20 cellular contexts compared by ENCODE assay signal in genomic region chr17:30133197-30133596, GRCh38. TPM values are rescaled to one million over a fixed set of nuclear protein-coding genes. Genes with fewer than 3 reads are reported as not detected.
DNase-seq lines count a peak whose midpoint lies in the region; ATAC-seq, FAIRE-seq and TF ChIP-seq lines count a peak whose summit lies in the region.
"Had no signal": no experiment of that assay in that cellular context is flagged by ENCODE, and none has a peak within 500 bp of the region (broad histone marks: within the 10 kb centered on the region; RNA-seq: fewer than 3 reads in every experiment).

No MANE protein-coding gene starts in this region.

- DNase-seq in HepG2 (ENCODE audit: low spot score) (no peak), right lobe of liver (no peak), GM19239 (ENCODE audit: insufficient read length, low spot score) (no peak), endodermal cell (no peak)
- DNase-seq: 8988T; Caco-2; CD4-positive, CD25-positive, alpha-beta regulatory T cell; CD8-positive, alpha-beta T cell; DMS153; DND-41; GOT3; HFFc6 had no signal

- no peak overlapping the region for H2AFZ ChIP-seq in HepG2 (ENCODE audit: low read length)

- FAIRE-seq in HepG2 (lab: Jason Lieb, UNC) (no peak), GM19239 (lab: Jason Lieb, UNC) (peak; percentile 23)
- FAIRE-seq: G401.6, H54 had no signal

- H3K4me1 Mint-ChIP-seq in endodermal cell, result peaks cover 24% of the 10 kb centered on the region

- no peak overlapping the region for H3K4me3 ChIP-seq in HepG2 (replicated peaks in 1 of 3; ENCODE audit: insufficient read depth in 1 of 3, low read depth in 2 of 3, low read length in 3 of 3)
- H3K4me3 ChIP-seq in right lobe of liver, result no peak overlapping the region
- H3K4me3 ChIP-seq in endodermal cell (ENCODE audit: low read length), result peak overlapping the region; percentile 6
- H3K4me3 ChIP-seq: BLaER1, HAP-1 had no signal

- TF ChIP-seq CTCF in HepG2 (CRISPR knock-in tag; IDR thresholded peaks at IDR 0.05) (no peak), right lobe of liver (IDR thresholded peaks at IDR 0.05) (no peak), endodermal cell (conservative IDR thresholded peaks at IDR 0.05) (no peak)

- H3K79me2 ChIP-seq in HepG2 (ENCODE audit: insufficient read depth, low read length), result peaks cover 12% of the 10 kb centered on the region

- CTCF ChIA-PET in HepG2 (lab: Yijun Ruan, JAX; ENCODE audit: low intra/inter-chr PET ratio, low total read pairs), result no interaction called here

- TF ChIP-seq EP300 in HepG2 (IDR thresholded peaks at IDR 0.05; ENCODE audit: low read depth in 2 of 2, low read length in 2 of 2), result no peak
- no peak for TF ChIP-seq EP300 in HepG2 (CRISPR knock-in tag; IDR thresholded peaks at IDR 0.05; ENCODE audit: borderline replicate concordance)

- TF ChIP-seq POLR2A in HepG2 (IDR thresholded peaks at IDR 0.05; ENCODE audit: insufficient read depth in 1 of 2, low read depth in 2 of 2, low read length in 2 of 2) (no peak), right lobe of liver (IDR thresholded peaks at IDR 0.05) (no peak)

- no peaks in the 10 kb centered on the region for H3K9me3 ChIP-seq in HepG2 (ENCODE audit: low read length)
- H3K9me3 ChIP-seq in right lobe of liver, result no peaks in the 10 kb centered on the region
- H3K9me3 ChIP-seq in endodermal cell (ENCODE audit: control insufficient read depth, low read length), result peaks cover 3% of the 10 kb centered on the region
- H3K9me3 ChIP-seq: BLaER1, Caco-2, HAP-1 had no signal

- peaks cover 54% of the 10 kb centered on the region for H3K36me3 Mint-ChIP-seq in endodermal cell (ENCODE audit: low read depth)

- no peak overlapping the region for H3K27ac Mint-ChIP-seq in endodermal cell
- H3K27ac Mint-ChIP-seq: B cell; CD8-positive, alpha-beta T cell; HFFc6 had no signal

- no peak overlapping the region for H3K4me3 Mint-ChIP-seq in endodermal cell
- H3K4me3 Mint-ChIP-seq: B cell; CD4-positive, CD25-positive, alpha-beta regulatory T cell; CD8-positive, alpha-beta T cell; HFFc6 had no signal

- no peak for ATAC-seq in HepG2
- no peak for ATAC-seq in right lobe of liver
- no peak for ATAC-seq in HG03095 (IDR thresholded peaks at IDR 0.05; ENCODE audit: unreplicated experiment)
- ATAC-seq in GM21526 (IDR thresholded peaks at IDR 0.05; ENCODE audit: low FRiP score, unreplicated experiment), result no peak
- ATAC-seq: CD8-positive, alpha-beta T cell had no signal

- 98% methylated on average over 3 of the region's 3 CpGs for WGBS in HepG2 (ENCODE audit: low lambda C conversion rate)
- WGBS in right lobe of liver (ENCODE audit: insufficient coverage, low coverage, low lambda C conversion rate, missing lambda C conversion rate), result 92% methylated on average over 2 of the region's 3 CpGs
- WGBS in endodermal cell (ENCODE audit: insufficient coverage in 1 of 2, insufficient read length in 1 of 2), 2 experiments, result 94 to 95% methylated on average over 2 to 3 of the region's 3 CpGs

- no peak overlapping the region for H3K4me2 ChIP-seq in HepG2 (ENCODE audit: low read depth, low read length)
- H3K4me2 ChIP-seq: BLaER1 had no signal

- no peaks in the 10 kb centered on the region for H3K27me3 Mint-ChIP-seq in endodermal cell (ENCODE audit: insufficient read depth)
- H3K27me3 Mint-ChIP-seq: B cell; CD4-positive, CD25-positive, alpha-beta regulatory T cell had no signal

- H3K36me3 ChIP-seq in HepG2 (replicated peaks in 1 of 2; ENCODE audit: control insufficient read depth in 1 of 2, insufficient read depth in 2 of 2, low read length in 2 of 2), result peaks cover 4 to 16% of the 10 kb centered on the region in 2 experiments; a peak in 4 of 5 replicates
- peaks cover 0 to 2% (median 0%) of the 10 kb centered on the region in 4 donors for H3K36me3 ChIP-seq in right lobe of liver
- H3K36me3 ChIP-seq in endodermal cell (ENCODE audit: control insufficient read depth, insufficient read depth, low read length), result peaks cover 87% of the 10 kb centered on the region

- no peaks in the 10 kb centered on the region for H3K9me3 Mint-ChIP-seq in endodermal cell
- H3K9me3 Mint-ChIP-seq: CD4-positive, CD25-positive, alpha-beta regulatory T cell; CD8-positive, alpha-beta T cell; HFFc6 had no signal

- H3K27ac ChIP-seq in HepG2 (ENCODE audit: extremely low read length, insufficient read depth, low read length) (no peak overlapping the region), right lobe of liver (no peak overlapping the region), endodermal cell (ENCODE audit: low read depth, low read length) (no peak overlapping the region)
- H3K27ac ChIP-seq: BLaER1, C4-2B had no signal

- intact Hi-C loops in HepG2 (cut with micrococcal nuclease; ENCODE audit: unreplicated experiment), result no loop called here
- intact Hi-C loops in right lobe of liver (cut with DNase I), result loop anchor here in 1 of 2 donors (10.0 kb wide), 1 partner anchor 52 kb away; no protein-coding TSS in a partner anchor

- in situ Hi-C loops in HepG2 (cut with HindIII; ENCODE audit: extremely low pct_ligation_motif_present, low pct_unique_long_range_greater_than_20kb), result no loop called here

- no peaks in the 10 kb centered on the region for H4K20me1 ChIP-seq in HepG2 (ENCODE audit: insufficient read depth, low read length)

- H3K4me1 ChIP-seq in HepG2 (ENCODE audit: insufficient read depth, low read length) (no peaks in the 10 kb centered on the region), right lobe of liver (no peaks in the 10 kb centered on the region), endodermal cell (ENCODE audit: control insufficient read depth, insufficient read depth, low read length) (peaks cover 6% of the 10 kb centered on the region)
- H3K4me1 ChIP-seq: BLaER1, Caco-2 had no signal

- TF ChIP-seq RAD21 in HepG2 (CRISPR knock-in tag; IDR thresholded peaks at IDR 0.05), result no peak

- POLR2A ChIA-PET in HepG2 (lab: Yijun Ruan, JAX), result interaction anchor here (1.7 kb wide), 1 partner anchor 204 kb away, joined by 8 read pairs; no protein-coding TSS in a partner anchor

- H3K9ac ChIP-seq in HepG2 (ENCODE audit: insufficient read depth, low read depth, low read length) (no peak overlapping the region), endodermal cell (ENCODE audit: extremely low read depth, low read length, poor library complexity, severe bottlenecking) (no peak overlapping the region)
- H3K9ac ChIP-seq: BLaER1 had no signal

- no peaks in the 10 kb centered on the region for H3K27me3 ChIP-seq in HepG2 (ENCODE audit: control insufficient read depth in 1 of 2, insufficient read depth in 2 of 2, low read length in 2 of 2)
- no peaks in the 10 kb centered on the region for H3K27me3 ChIP-seq in right lobe of liver
- H3K27me3 ChIP-seq in endodermal cell (ENCODE audit: control insufficient read depth, insufficient read depth, low read length, poor library complexity, severe bottlenecking), result no peaks in the 10 kb centered on the region
- H3K27me3 ChIP-seq: BLaER1 had no signal

- no TSS peak for BruUV-seq in HepG2 (replicated peaks; lab: Mats Ljungman, UMichigan)

TF ChIP-seq in HepG2, 621 proteins besides CTCF, POLR2A, EP300 and RAD21:
- peak; percentile 67; the same call in 1 of the 2 replicates for TF ChIP-seq MAFF (IDR thresholded peaks at IDR 0.05; ENCODE audit: low read depth, low read length)
- no peak for TF ChIP-seq SRSF1 (optimal IDR thresholded peaks at IDR 0.05; ENCODE audit: low read depth, low read length)
- TF ChIP-seq MAFK (conservative IDR thresholded peaks at IDR 0.05 in 1 of 2, IDR thresholded peaks at IDR 0.05 in 1 of 2; ENCODE audit: low read length in 2 of 2), result peak; percentile 65 to 79
TF ChIP-seq in HepG2: peak in this region for 2.

RNA-seq across cellular contexts. Expression of gene NSRP1, which starts 16.6 kb away (rescaled TPM):
- total RNA-seq in HepG2 (2016; rRNA removed; fragmentation: Illumina TruSeq; extraction: Trizol), result 12.7 and 14.3 TPM in 2 replicates
- total RNA-seq in HepG2 (2016; cell fraction: cytosol; rRNA removed; fragmentation: Illumina TruSeq; extraction: Trizol; ENCODE audit: low read depth), result 4.8 and 4.9 TPM in 2 replicates
- total RNA-seq in HepG2 (2016; cell fraction: insoluble cytoplasmic fraction; rRNA removed; fragmentation: Illumina TruSeq; extraction: Trizol), result 11.4 and 13.2 TPM in 2 replicates
- 6.2 and 6.9 TPM in 2 replicates for total RNA-seq in HepG2 (2016; cell fraction: membrane; rRNA removed; fragmentation: Illumina TruSeq; extraction: Trizol)
- total RNA-seq in HepG2 (2016; cell fraction: nucleus; rRNA removed; fragmentation: Illumina TruSeq; extraction: Trizol), result 17.0 and 18.8 TPM in 2 replicates
- polyA plus RNA-seq in HepG2 (2011; rRNA removed), result 6.9 and 7.0 TPM in 2 replicates
- polyA plus RNA-seq in HepG2 (2011; cell fraction: cytosol; rRNA removed), result 4.6 and 5.9 TPM in 2 replicates
- polyA plus RNA-seq in HepG2 (2011; cell fraction: nucleus; rRNA removed), result 7.8 and 8.7 TPM in 2 replicates
- polyA plus RNA-seq in HepG2 (2012), result 9.8 and 14.0 TPM in 2 replicates
- polyA plus RNA-seq in HepG2 (2016; cell fraction: cytosol; fragmentation: Illumina TruSeq; extraction: Trizol; ENCODE audit: low read depth), result 2.3 and 2.7 TPM in 2 replicates
- polyA plus RNA-seq in HepG2 (2016; cell fraction: insoluble cytoplasmic fraction; fragmentation: Illumina TruSeq; extraction: Trizol; ENCODE audit: low read depth), result 20.2 and 23.2 TPM in 2 replicates
- 4.3 and 5.8 TPM in 2 replicates for polyA plus RNA-seq in HepG2 (2016; cell fraction: membrane; fragmentation: Illumina TruSeq; extraction: Trizol; ENCODE audit: low read depth)
- polyA plus RNA-seq in HepG2 (2016; cell fraction: nucleus; fragmentation: Illumina TruSeq; extraction: Trizol; ENCODE audit: insufficient read depth, low read depth), result 29.8 and 32.2 TPM in 2 replicates
- polyA minus RNA-seq in HepG2 (2011; rRNA and poly(A)+ RNA removed; ENCODE audit: low replicate concordance), result 5.6 and 19.0 TPM in 2 replicates
- polyA minus RNA-seq in HepG2 (2011; cell fraction: cytosol; rRNA and poly(A)+ RNA removed), result 3.8 and 5.9 TPM in 2 replicates
- 31.1 and 34.6 TPM in 2 replicates for polyA minus RNA-seq in HepG2 (2011; cell fraction: nucleus; rRNA and poly(A)+ RNA removed)
- total RNA-seq in right lobe of liver, result 10 to 100 TPM in 1 of 6 experiments, 1 to 10 TPM in 5; 5.8 to 11.7 (median 8.1) TPM
- total RNA-seq in endodermal cell, result 10 to 100 TPM; 28.5 to 35.6 TPM
- 22.4 TPM for polyA plus RNA-seq in endodermal cell (2013, experiment 1 of 2)
- 22.9 TPM for polyA plus RNA-seq in endodermal cell (2013, experiment 2 of 2)
